ENCODE assay signal across 24 cellular contexts in genomic region chr6:148635070-148635743, GRCh38.
A peak's percentile ranks its signal among the peaks of the same experiment; 100 is the strongest.
DNase-seq lines count a peak whose midpoint lies in the region; ATAC-seq, FAIRE-seq and TF ChIP-seq lines count a peak whose summit lies in the region.
"Had no signal": no experiment of that assay in that cellular context is flagged by ENCODE, and none has a peak within 500 bp of the region (broad histone marks: within the 10 kb centered on the region; RNA-seq: fewer than 3 reads in every experiment).

No MANE protein-coding gene starts in this region.

- H2AFZ ChIP-seq in hepatocyte, result no peak overlapping the region

- in situ Hi-C loops in gastrocnemius medialis (cut with MboI; ENCODE audit: low sequenced_read_pairs in 4 of 4), result no loop called here

- H3K27me3 ChIP-seq in gastrocnemius medialis (no peaks in the 10 kb centered on the region), left ventricle myocardium inferior (ENCODE audit: low read depth) (no peaks in the 10 kb centered on the region), hepatocyte (no peaks in the 10 kb centered on the region)
- H3K27me3 ChIP-seq: BLaER1 treated with 17β-estradiol and CSF1 and Interleukin-3, amounts not matched to agents 10 nM and 100 nM; Peyer's patch; SJSA1 had no signal

- H4K20me1 ChIP-seq in hepatocyte (ENCODE audit: insufficient read depth, poor library complexity, severe bottlenecking), result no peaks in the 10 kb centered on the region
- H4K20me1 ChIP-seq: BLaER1 treated with 17β-estradiol and CSF1 and Interleukin-3, amounts not matched to agents 10 nM and 100 nM had no signal

- H3K9me3 ChIP-seq in gastrocnemius medialis (no peaks in the 10 kb centered on the region), left ventricle myocardium inferior (replicated peaks) (peaks cover 4% of the 10 kb centered on the region), hepatocyte (ENCODE audit: low read depth) (no peaks in the 10 kb centered on the region)
- H3K9me3 ChIP-seq: Peyer's patch, SJSA1 had no signal

- no peak for TF ChIP-seq POLR2A in gastrocnemius medialis (IDR thresholded peaks at IDR 0.05)
- no peak for TF ChIP-seq POLR2A in H54 (IDR thresholded peaks at IDR 0.05; ENCODE audit: low read depth, low read length)

- POLR2A ChIA-PET in WTC11 (lab: Charles Lee), result no interaction called here

- TF ChIP-seq CTCF in WTC11 (IDR thresholded peaks at IDR 0.05) (no peak), gastrocnemius medialis (IDR thresholded peaks at IDR 0.05 in 4 of 5, conservative IDR thresholded peaks at IDR 0.05 in 1 of 5) (no peak), left ventricle myocardium inferior (IDR thresholded peaks at IDR 0.05; ENCODE audit: borderline replicate concordance) (no peak), hepatocyte (IDR thresholded peaks at IDR 0.05; ENCODE audit: poor library complexity) (no peak)

- H3K27ac ChIP-seq in gastrocnemius medialis (peak overlapping the region; percentile 55 to 82 (median 60)), left ventricle myocardium inferior (replicated peaks) (no peak overlapping the region), hepatocyte (no peak overlapping the region)
- H3K27ac ChIP-seq: 22Rv1; BLaER1 treated with 17β-estradiol and CSF1 and Interleukin-3, amounts not matched to agents 10 nM and 100 nM; Peyer's patch; SJSA1 had no signal

- peaks cover 8% of the 10 kb centered on the region; the same call in 1 of the 2 replicates for H3K27me3 Mint-ChIP-seq in WTC11 (ENCODE audit: low read depth)
- H3K27me3 Mint-ChIP-seq: CD4-positive, alpha-beta memory T cell; IgD-negative memory B cell had no signal

- H3K4me2 ChIP-seq in hepatocyte, result no peak overlapping the region
- H3K4me2 ChIP-seq: BLaER1 treated with 17β-estradiol and CSF1 and Interleukin-3, amounts not matched to agents 10 nM and 100 nM had no signal

- no peak overlapping the region for H3K4me3 Mint-ChIP-seq in WTC11
- H3K4me3 Mint-ChIP-seq: CD4-positive, alpha-beta memory T cell; IgD-negative memory B cell had no signal

- H3K36me3 ChIP-seq in gastrocnemius medialis (no peaks in the 10 kb centered on the region), left ventricle myocardium inferior (no peaks in the 10 kb centered on the region), hepatocyte (replicated peaks; ENCODE audit: insufficient read depth, low read depth) (no peaks in the 10 kb centered on the region)
- H3K36me3 ChIP-seq: BLaER1 treated with 17β-estradiol and CSF1 and Interleukin-3, amounts not matched to agents 10 nM and 100 nM; Peyer's patch; SJSA1 had no signal

- H3K9me3 Mint-ChIP-seq in WTC11, result peaks cover 50% of the 10 kb centered on the region
- H3K9me3 Mint-ChIP-seq: IgD-negative memory B cell had no signal

- 95% methylated on average over 1 of the region's 1 CpG for WGBS in hepatocyte (ENCODE audit: low lambda C conversion rate, missing lambda C conversion rate)

- H3K4me3 ChIP-seq in gastrocnemius medialis (no peak overlapping the region), left ventricle myocardium inferior (no peak overlapping the region), hepatocyte (no peak overlapping the region)
- H3K4me3 ChIP-seq: BLaER1 treated with 17β-estradiol and CSF1 and Interleukin-3, amounts not matched to agents 10 nM and 100 nM; GM12878; Peyer's patch; SJSA1 had no signal

- CTCF ChIA-PET in WTC11 (lab: Charles Lee), result no interaction called here

- peaks cover 48% of the 10 kb centered on the region for H3K36me3 Mint-ChIP-seq in WTC11
- H3K36me3 Mint-ChIP-seq: CD4-positive, alpha-beta memory T cell; IgD-negative memory B cell had no signal

- peaks cover 9% of the 10 kb centered on the region for H3K4me1 Mint-ChIP-seq in WTC11

- DNase-seq in Ammon's horn (ENCODE audit: low spot score) (peak; percentile 55), WTC11 (ENCODE audit: low spot score) (no peak), inferior parietal cortex (ENCODE audit: extremely low spot score) (peak; percentile 20), gastrocnemius medialis (peak; percentile 16 to 31), left ventricle myocardium inferior (no peak), cerebellum (ENCODE audit: low spot score) (no peak), H54 (ENCODE audit: insufficient read length, low spot score) (no peak), hepatocyte (ENCODE audit: low spot score) (no peak)
- DNase-seq: ACHN; CD4-positive, alpha-beta memory T cell; DND-41; NCI-H1105; NCI-H146; NCI-H2029; NCI-H226; NCI-H524; NCI-H82; Peyer's patch had no signal

- no peak overlapping the region for H3K27ac Mint-ChIP-seq in WTC11
- H3K27ac Mint-ChIP-seq: CD4-positive, alpha-beta memory T cell; IgD-negative memory B cell had no signal

- intact Hi-C loops in gastrocnemius medialis (cut with DNase I; ENCODE audit: low total_unique reads) (loop anchor here (1.0 kb wide), 1 partner anchor 24 kb away; no protein-coding TSS in a partner anchor), left ventricle myocardium inferior (cut with micrococcal nuclease) (no loop called here)

- peaks cover 14 to 20% of the 10 kb centered on the region in 2 donors for H3K4me1 ChIP-seq in gastrocnemius medialis
- H3K4me1 ChIP-seq in left ventricle myocardium inferior, result no peaks in the 10 kb centered on the region
- no peaks in the 10 kb centered on the region for H3K4me1 ChIP-seq in hepatocyte (ENCODE audit: insufficient read depth)
- H3K4me1 ChIP-seq: Peyer's patch, SJSA1 had no signal

- FAIRE-seq in H54 (lab: Jason Lieb, UNC), result no peak
- FAIRE-seq: GM12878 had no signal

- H3K79me2 ChIP-seq in hepatocyte, result no peaks in the 10 kb centered on the region

- peak; percentile 65 for ATAC-seq in WTC11
- ATAC-seq in gastrocnemius medialis, result peak; percentile 98
- ATAC-seq: GM12878, Right ventricle myocardium inferior had no signal

- H3K9me2 ChIP-seq in hepatocyte (replicated peaks; ENCODE audit: insufficient read depth), result no peaks in the 10 kb centered on the region

TF ChIP-seq in WTC11, 78 proteins besides CTCF, POLR2A, EP300 and RAD21 (continues in another document):
- TF ChIP-seq ZNF138 (CRISPR knock-in tag; conservative IDR thresholded peaks at IDR 0.05) (no peak), ATF1 (CRISPR knock-in tag; IDR thresholded peaks at IDR 0.05) (no peak), CBFB (CRISPR knock-in tag; IDR thresholded peaks at IDR 0.05; ENCODE audit: low read depth) (no peak), EMX1 (CRISPR knock-in tag; IDR thresholded peaks at IDR 0.05) (no peak), FOXK1 (CRISPR knock-in tag; IDR thresholded peaks at IDR 0.05) (no peak), MAX (CRISPR knock-in tag; IDR thresholded peaks at IDR 0.05) (no peak), E2F5 (CRISPR knock-in tag; IDR thresholded peaks at IDR 0.05) (no peak), SOX15 (CRISPR knock-in tag; IDR thresholded peaks at IDR 0.05) (no peak), E2F1 (CRISPR knock-in tag; IDR thresholded peaks at IDR 0.05) (no peak), ZNF317 (CRISPR knock-in tag; IDR thresholded peaks at IDR 0.05; ENCODE audit: borderline replicate concordance, low read depth) (no peak), TEAD4 (CRISPR knock-in tag; IDR thresholded peaks at IDR 0.05) (no peak), ZNF512 (CRISPR knock-in tag; IDR thresholded peaks at IDR 0.05; ENCODE audit: borderline replicate concordance) (no peak), TCF7 (CRISPR knock-in tag; IDR thresholded peaks at IDR 0.05; ENCODE audit: low read depth) (no peak), JUN (CRISPR knock-in tag; IDR thresholded peaks at IDR 0.05) (no peak), GRHL2 (CRISPR knock-in tag; IDR thresholded peaks at IDR 0.05; ENCODE audit: insufficient replicate concordance, severe bottlenecking) (no peak)

Comparison
In these comparisons a context has a peak if more than half of its experiments do, and no peak if none do; other contexts are left out.
1. DNase-seq: peak in Ammon's horn (single experiment), inferior parietal cortex (single experiment) and gastrocnemius medialis (2 of 2); none in WTC11 (single experiment), left ventricle myocardium inferior (single experiment), cerebellum (single experiment), H54 (single experiment) and hepatocyte (single experiment).
2. H3K27ac ChIP-seq: peak in gastrocnemius medialis (4 of 4); none in left ventricle myocardium inferior (single experiment) and hepatocyte (single experiment).